1 cellular context compared by ENCODE assay signal in the genomic region with DNA sequence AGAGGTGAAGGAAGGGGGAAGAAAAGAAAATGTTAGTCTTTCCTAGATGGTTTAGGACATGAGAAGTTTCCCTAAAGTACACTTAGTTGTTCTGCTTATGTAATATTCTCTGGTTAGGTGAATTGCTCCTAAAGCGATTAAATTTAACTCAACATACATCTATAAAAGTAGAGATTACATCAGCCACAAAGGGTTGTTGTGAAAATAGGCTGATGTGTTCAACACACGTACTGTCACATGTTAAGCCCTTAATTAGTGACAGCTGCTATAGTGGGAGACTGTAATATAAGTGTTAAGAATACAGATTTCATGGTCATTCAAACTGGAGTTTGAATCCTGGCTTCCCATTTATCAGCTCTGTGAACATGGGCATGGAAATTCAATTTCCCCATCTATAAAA.
A peak's percentile ranks its signal among the peaks of the same experiment; 100 is the strongest.
TF ChIP-seq lines count a peak whose summit lies in the region.

No MANE protein-coding gene starts in this region.

TF ChIP-seq in HEK293, 187 proteins besides CTCF, POLR2A, EP300 and RAD21 (continued from another document and continues in another):
- TF ChIP-seq, protein P1, sequence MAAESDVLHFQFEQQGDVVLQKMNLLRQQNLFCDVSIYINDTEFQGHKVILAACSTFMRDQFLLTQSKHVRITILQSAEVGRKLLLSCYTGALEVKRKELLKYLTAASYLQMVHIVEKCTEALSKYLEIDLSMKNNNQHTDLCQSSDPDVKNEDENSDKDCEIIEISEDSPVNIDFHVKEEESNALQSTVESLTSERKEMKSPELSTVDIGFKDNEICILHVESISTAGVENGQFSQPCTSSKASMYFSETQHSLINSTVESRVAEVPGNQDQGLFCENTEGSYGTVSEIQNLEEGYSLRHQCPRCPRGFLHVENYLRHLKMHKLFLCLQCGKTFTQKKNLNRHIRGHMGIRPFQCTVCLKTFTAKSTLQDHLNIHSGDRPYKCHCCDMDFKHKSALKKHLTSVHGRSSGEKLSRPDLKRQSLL (tag by site-specific recombination; IDR thresholded peaks at IDR 0.05) = no peak
- TF ChIP-seq, protein P2, sequence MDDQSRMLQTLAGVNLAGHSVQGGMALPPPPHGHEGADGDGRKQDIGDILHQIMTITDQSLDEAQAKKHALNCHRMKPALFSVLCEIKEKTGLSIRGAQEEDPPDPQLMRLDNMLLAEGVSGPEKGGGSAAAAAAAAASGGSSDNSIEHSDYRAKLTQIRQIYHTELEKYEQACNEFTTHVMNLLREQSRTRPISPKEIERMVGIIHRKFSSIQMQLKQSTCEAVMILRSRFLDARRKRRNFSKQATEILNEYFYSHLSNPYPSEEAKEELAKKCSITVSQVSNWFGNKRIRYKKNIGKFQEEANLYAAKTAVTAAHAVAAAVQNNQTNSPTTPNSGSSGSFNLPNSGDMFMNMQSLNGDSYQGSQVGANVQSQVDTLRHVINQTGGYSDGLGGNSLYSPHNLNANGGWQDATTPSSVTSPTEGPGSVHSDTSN (CRISPR knock-in tag; IDR thresholded peaks at IDR 0.05) = no peak
- TF ChIP-seq OSR2 (tag by site-specific recombination; IDR thresholded peaks at IDR 0.05) = peak; percentile 62
- no peak for TF ChIP-seq ZBTB1 (tag by site-specific recombination; IDR thresholded peaks at IDR 0.05)
- no peak for TF ChIP-seq ZNF394 (tag by site-specific recombination; IDR thresholded peaks at IDR 0.05; ENCODE audit: borderline replicate concordance)
- TF ChIP-seq ZNF654 (tag by site-specific recombination; IDR thresholded peaks at IDR 0.05; ENCODE audit: low read depth) = no peak
- no peak for TF ChIP-seq ZNF768 (tag by site-specific recombination; IDR thresholded peaks at IDR 0.05)
- TF ChIP-seq ZNF629 (tag by site-specific recombination; IDR thresholded peaks at IDR 0.05) = 0 out of 2 replicates have a peak, but pooled peaks have one; percentile 34
- TF ChIP-seq ZNF302 (tag by site-specific recombination; IDR thresholded peaks at IDR 0.05; ENCODE audit: low read depth) = no peak
- no peak for TF ChIP-seq ZNF174 (tag by site-specific recombination; IDR thresholded peaks at IDR 0.05)
- TF ChIP-seq, protein P3, sequence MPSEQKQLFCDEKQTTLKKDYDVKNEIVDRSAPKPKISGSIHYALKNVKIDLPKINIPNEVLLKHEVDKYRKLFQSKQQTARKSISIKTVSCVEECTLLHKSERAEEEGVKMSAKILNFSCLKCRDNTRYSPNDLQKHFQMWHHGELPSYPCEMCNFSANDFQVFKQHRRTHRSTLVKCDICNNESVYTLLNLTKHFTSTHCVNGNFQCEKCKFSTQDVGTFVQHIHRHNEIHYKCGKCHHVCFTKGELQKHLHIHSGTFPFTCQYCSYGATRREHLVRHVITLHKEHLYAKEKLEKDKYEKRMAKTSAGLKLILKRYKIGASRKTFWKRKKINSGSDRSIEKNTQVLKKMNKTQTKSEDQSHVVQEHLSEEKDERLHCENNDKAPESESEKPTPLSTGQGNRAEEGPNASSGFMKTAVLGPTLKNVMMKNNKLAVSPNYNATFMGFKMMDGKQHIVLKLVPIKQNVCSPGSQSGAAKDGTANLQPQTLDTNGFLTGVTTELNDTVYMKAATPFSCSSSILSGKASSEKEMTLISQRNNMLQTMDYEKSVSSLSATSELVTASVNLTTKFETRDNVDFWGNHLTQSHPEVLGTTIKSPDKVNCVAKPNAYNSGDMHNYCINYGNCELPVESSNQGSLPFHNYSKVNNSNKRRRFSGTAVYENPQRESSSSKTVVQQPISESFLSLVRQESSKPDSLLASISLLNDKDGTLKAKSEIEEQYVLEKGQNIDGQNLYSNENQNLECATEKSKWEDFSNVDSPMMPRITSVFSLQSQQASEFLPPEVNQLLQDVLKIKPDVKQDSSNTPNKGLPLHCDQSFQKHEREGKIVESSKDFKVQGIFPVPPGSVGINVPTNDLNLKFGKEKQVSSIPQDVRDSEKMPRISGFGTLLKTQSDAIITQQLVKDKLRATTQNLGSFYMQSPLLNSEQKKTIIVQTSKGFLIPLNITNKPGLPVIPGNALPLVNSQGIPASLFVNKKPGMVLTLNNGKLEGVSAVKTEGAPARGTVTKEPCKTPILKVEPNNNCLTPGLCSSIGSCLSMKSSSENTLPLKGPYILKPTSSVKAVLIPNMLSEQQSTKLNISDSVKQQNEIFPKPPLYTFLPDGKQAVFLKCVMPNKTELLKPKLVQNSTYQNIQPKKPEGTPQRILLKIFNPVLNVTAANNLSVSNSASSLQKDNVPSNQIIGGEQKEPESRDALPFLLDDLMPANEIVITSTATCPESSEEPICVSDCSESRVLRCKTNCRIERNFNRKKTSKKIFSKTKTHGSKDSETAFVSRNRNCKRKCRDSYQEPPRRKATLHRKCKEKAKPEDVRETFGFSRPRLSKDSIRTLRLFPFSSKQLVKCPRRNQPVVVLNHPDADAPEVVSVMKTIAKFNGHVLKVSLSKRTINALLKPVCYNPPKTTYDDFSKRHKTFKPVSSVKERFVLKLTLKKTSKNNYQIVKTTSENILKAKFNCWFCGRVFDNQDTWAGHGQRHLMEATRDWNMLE (tag by site-specific recombination; conservative IDR thresholded peaks at IDR 0.05; ENCODE audit: low read depth) = no peak
- TF ChIP-seq GLI4 (tag by site-specific recombination; IDR thresholded peaks at IDR 0.05) = no peak
- TF ChIP-seq HOXD13 (CRISPR knock-in tag; IDR thresholded peaks at IDR 0.05; ENCODE audit: borderline replicate concordance) = no peak
- no peak for TF ChIP-seq ZNF621 (tag by site-specific recombination; IDR thresholded peaks at IDR 0.05)
- no peak for TF ChIP-seq ZNF560 (tag by site-specific recombination; IDR thresholded peaks at IDR 0.05; ENCODE audit: borderline replicate concordance)
- TF ChIP-seq ZNF670 (tag by site-specific recombination; IDR thresholded peaks at IDR 0.05; ENCODE audit: low read depth) = no peak
- no peak for TF ChIP-seq ZNF776 (tag by site-specific recombination; IDR thresholded peaks at IDR 0.05; ENCODE audit: borderline replicate concordance)
- TF ChIP-seq ZNF610 (tag by site-specific recombination; IDR thresholded peaks at IDR 0.05; ENCODE audit: borderline replicate concordance) = no peak
- TF ChIP-seq ZEB2 (tag by site-specific recombination; IDR thresholded peaks at IDR 0.05) = 0 out of 2 replicates have a peak, but pooled peaks have one; percentile 43
- no peak for TF ChIP-seq ZNF558 (tag by site-specific recombination; IDR thresholded peaks at IDR 0.05)
- peak; percentile 68 for TF ChIP-seq ZBTB17 (tag by site-specific recombination; IDR thresholded peaks at IDR 0.05)
- TF ChIP-seq, protein P4, sequence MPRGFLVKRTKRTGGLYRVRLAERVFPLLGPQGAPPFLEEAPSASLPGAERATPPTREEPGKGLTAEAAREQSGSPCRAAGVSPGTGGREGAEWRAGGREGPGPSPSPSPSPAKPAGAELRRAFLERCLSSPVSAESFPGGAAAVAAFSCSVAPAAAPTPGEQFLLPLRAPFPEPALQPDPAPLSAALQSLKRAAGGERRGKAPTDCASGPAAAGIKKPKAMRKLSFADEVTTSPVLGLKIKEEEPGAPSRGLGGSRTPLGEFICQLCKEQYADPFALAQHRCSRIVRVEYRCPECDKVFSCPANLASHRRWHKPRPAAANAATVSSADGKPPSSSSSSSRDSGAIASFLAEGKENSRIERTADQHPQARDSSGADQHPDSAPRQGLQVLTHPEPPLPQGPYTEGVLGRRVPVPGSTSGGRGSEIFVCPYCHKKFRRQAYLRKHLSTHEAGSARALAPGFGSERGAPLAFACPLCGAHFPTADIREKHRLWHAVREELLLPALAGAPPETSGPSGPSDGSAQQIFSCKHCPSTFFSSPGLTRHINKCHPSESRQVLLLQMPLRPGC (tag by site-specific recombination; IDR thresholded peaks at IDR 0.05) = no peak
- TF ChIP-seq, protein P5, sequence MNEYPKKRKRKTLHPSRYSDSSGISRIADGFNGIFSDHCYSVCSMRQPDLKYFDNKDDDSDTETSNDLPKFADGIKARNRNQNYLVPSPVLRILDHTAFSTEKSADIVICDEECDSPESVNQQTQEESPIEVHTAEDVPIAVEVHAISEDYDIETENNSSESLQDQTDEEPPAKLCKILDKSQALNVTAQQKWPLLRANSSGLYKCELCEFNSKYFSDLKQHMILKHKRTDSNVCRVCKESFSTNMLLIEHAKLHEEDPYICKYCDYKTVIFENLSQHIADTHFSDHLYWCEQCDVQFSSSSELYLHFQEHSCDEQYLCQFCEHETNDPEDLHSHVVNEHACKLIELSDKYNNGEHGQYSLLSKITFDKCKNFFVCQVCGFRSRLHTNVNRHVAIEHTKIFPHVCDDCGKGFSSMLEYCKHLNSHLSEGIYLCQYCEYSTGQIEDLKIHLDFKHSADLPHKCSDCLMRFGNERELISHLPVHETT (tag by site-specific recombination; IDR thresholded peaks at IDR 0.05) = 0 out of 2 replicates have a peak, but pooled peaks have one; percentile 42
- TF ChIP-seq ZNF664 (tag by site-specific recombination; IDR thresholded peaks at IDR 0.05) = peak; percentile 50; the same call in 1 of the 2 replicates
- no peak for TF ChIP-seq ZSCAN16 (tag by site-specific recombination; IDR thresholded peaks at IDR 0.05)
- TF ChIP-seq YY2 (tag by site-specific recombination; IDR thresholded peaks at IDR 0.05) = no peak
- TF ChIP-seq, protein P6, sequence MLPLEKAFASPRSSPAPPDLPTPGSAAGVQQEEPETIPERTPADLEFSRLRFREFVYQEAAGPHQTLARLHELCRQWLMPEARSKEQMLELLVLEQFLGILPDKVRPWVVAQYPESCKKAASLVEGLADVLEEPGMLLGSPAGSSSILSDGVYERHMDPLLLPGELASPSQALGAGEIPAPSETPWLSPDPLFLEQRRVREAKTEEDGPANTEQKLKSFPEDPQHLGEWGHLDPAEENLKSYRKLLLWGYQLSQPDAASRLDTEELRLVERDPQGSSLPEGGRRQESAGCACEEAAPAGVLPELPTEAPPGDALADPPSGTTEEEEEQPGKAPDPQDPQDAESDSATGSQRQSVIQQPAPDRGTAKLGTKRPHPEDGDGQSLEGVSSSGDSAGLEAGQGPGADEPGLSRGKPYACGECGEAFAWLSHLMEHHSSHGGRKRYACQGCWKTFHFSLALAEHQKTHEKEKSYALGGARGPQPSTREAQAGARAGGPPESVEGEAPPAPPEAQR (tag by site-specific recombination; IDR thresholded peaks at IDR 0.05) = no peak
- TF ChIP-seq, protein P7, sequence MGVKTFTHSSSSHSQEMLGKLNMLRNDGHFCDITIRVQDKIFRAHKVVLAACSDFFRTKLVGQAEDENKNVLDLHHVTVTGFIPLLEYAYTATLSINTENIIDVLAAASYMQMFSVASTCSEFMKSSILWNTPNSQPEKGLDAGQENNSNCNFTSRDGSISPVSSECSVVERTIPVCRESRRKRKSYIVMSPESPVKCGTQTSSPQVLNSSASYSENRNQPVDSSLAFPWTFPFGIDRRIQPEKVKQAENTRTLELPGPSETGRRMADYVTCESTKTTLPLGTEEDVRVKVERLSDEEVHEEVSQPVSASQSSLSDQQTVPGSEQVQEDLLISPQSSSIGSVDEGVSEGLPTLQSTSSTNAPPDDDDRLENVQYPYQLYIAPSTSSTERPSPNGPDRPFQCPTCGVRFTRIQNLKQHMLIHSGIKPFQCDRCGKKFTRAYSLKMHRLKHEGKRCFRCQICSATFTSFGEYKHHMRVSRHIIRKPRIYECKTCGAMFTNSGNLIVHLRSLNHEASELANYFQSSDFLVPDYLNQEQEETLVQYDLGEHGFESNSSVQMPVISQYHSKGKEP (tag by site-specific recombination; IDR thresholded peaks at IDR 0.05) = 0 out of 2 replicates have a peak, but pooled peaks have one; percentile 26
- TF ChIP-seq, protein P8, sequence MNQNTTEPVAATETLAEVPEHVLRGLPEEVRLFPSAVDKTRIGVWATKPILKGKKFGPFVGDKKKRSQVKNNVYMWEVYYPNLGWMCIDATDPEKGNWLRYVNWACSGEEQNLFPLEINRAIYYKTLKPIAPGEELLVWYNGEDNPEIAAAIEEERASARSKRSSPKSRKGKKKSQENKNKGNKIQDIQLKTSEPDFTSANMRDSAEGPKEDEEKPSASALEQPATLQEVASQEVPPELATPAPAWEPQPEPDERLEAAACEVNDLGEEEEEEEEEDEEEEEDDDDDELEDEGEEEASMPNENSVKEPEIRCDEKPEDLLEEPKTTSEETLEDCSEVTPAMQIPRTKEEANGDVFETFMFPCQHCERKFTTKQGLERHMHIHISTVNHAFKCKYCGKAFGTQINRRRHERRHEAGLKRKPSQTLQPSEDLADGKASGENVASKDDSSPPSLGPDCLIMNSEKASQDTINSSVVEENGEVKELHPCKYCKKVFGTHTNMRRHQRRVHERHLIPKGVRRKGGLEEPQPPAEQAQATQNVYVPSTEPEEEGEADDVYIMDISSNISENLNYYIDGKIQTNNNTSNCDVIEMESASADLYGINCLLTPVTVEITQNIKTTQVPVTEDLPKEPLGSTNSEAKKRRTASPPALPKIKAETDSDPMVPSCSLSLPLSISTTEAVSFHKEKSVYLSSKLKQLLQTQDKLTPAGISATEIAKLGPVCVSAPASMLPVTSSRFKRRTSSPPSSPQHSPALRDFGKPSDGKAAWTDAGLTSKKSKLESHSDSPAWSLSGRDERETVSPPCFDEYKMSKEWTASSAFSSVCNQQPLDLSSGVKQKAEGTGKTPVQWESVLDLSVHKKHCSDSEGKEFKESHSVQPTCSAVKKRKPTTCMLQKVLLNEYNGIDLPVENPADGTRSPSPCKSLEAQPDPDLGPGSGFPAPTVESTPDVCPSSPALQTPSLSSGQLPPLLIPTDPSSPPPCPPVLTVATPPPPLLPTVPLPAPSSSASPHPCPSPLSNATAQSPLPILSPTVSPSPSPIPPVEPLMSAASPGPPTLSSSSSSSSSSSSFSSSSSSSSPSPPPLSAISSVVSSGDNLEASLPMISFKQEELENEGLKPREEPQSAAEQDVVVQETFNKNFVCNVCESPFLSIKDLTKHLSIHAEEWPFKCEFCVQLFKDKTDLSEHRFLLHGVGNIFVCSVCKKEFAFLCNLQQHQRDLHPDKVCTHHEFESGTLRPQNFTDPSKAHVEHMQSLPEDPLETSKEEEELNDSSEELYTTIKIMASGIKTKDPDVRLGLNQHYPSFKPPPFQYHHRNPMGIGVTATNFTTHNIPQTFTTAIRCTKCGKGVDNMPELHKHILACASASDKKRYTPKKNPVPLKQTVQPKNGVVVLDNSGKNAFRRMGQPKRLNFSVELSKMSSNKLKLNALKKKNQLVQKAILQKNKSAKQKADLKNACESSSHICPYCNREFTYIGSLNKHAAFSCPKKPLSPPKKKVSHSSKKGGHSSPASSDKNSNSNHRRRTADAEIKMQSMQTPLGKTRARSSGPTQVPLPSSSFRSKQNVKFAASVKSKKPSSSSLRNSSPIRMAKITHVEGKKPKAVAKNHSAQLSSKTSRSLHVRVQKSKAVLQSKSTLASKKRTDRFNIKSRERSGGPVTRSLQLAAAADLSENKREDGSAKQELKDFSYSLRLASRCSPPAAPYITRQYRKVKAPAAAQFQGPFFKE (tag by site-specific recombination; IDR thresholded peaks at IDR 0.05; ENCODE audit: borderline replicate concordance) = no peak
- no peak for TF ChIP-seq ZNF843 (tag by site-specific recombination; IDR thresholded peaks at IDR 0.05)
- TF ChIP-seq ZNF274 (IDR thresholded peaks at IDR 0.05; ENCODE audit: low read length) = no peak
- TF ChIP-seq ZNF274 (tag by site-specific recombination; IDR thresholded peaks at IDR 0.05; ENCODE audit: borderline replicate concordance) = no peak
- TF ChIP-seq RBAK (tag by site-specific recombination; IDR thresholded peaks at IDR 0.05) = no peak
- TF ChIP-seq KLF8 (tag by site-specific recombination; IDR thresholded peaks at IDR 0.05) = no peak
